ENCODE assay signal across 9 cellular contexts in the genomic region with DNA sequence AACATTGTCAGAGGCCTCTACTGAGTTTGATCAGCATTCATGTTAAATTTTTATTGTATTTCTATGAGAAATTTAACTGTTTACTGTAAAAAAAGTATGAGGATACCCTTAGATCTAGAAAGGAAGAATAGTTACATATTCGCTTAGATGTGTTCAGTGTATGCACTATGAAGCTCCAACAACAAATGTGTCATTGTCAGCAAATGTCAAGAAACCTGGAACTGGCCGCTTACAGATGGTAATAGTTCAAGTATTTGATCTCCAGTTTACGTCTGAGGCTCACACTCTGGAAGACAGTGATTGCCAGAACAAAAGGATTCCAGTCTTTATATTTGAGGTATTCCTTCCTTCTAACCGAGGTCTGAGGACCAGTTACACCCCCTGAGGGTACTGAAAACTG.
"Had no signal": no experiment of that assay in that cellular context is flagged by ENCODE, and none has a peak within 500 bp of the region (broad histone marks: within the 10 kb centered on the region; RNA-seq: fewer than 3 reads in every experiment).

No MANE protein-coding gene starts in this region.

- DNase-seq: GM23248, H9, HCEC 1CT, KBM-7 had no signal

- H2AFZ ChIP-seq: GM23248 had no signal

- H3K36me3 Mint-ChIP-seq: IgD-negative memory B cell had no signal

- H3K27me3 Mint-ChIP-seq: IgD-negative memory B cell had no signal

- H3K4me2 ChIP-seq: KMS-11 had no signal

- H3K9ac ChIP-seq: GM23248, KMS-11 had no signal

- H3K27ac ChIP-seq: GM23248, HL-60, KMS-11 had no signal

- H3K4me3 ChIP-seq: GM23248 had no signal

- H3K27ac Mint-ChIP-seq: H9, IgD-negative memory B cell had no signal

- FAIRE-seq: H1, H54 had no signal

- H3K4me1 Mint-ChIP-seq: H9, IgD-negative memory B cell had no signal

- H3K4me3 Mint-ChIP-seq: H9, IgD-negative memory B cell had no signal
